In the genomic region with DNA sequence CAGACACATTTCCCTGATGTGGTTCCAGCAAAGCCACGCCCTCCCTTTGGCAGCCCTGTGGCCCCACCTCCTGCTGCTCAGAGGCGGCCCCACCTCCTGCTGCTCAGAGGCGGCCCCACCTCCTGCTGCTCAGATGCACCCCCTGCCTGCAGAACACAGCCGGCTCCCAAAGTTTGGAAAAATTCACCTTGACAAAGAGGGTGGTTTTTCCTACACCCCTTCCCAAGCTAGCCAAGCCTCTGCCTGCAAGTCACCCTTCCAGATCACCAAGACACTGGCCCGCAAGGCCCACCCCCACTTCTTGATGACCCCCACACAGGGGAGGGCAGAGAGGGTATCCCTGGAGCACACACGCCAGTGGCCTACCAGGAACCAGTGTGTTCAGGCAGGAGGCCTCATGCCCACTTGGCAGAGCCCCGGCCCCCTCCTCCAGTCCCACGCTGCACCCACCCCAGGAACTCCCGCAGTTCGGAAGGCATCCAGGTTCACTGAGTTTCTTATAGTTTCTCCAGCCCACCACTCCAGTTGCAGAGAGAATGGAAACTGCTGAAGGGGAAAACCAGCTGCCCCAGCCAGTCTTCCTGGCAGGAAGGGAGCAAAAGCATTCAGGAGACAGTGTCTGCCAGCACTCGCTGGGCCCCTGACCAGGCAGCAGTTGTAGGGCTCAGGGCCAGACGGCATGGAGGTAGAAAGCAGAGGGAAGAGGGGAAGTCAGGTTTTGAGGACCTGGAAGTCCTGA, we compare ENCODE assay signal across 9 cellular contexts. TPM values are rescaled to one million over a fixed set of nuclear protein-coding genes. Genes with fewer than 3 reads are reported as not detected.
DNase-seq lines count a peak whose midpoint lies in the region; ATAC-seq and TF ChIP-seq lines count a peak whose summit lies in the region.
"Had no signal": no experiment of that assay in that cellular context is flagged by ENCODE, and none has a peak within 500 bp of the region (broad histone marks: within the 10 kb centered on the region; RNA-seq: fewer than 3 reads in every experiment).

No MANE protein-coding gene starts in this region.

- H3K18ac ChIP-seq in H9 (ENCODE audit: insufficient read length, low read depth, low read length) = no peak overlapping the region

- no peaks in the 10 kb centered on the region for H3K9me3 ChIP-seq in H9 (ENCODE audit: control insufficient read depth, low read depth, low read length)

- peaks cover 18% of the 10 kb centered on the region for H3K23me2 ChIP-seq in H9 (ENCODE audit: insufficient read length, low read depth, low read length, poor library complexity, severe bottlenecking)

- H3K23ac ChIP-seq in H9 (ENCODE audit: insufficient read length, low read depth, low read length) = no peak overlapping the region

- no peak overlapping the region for H2BK15ac ChIP-seq in H9 (ENCODE audit: low read depth, low read length)

- no CpG with 5 or more reads among the region's 12 CpGs for WGBS in H9 (ENCODE audit: extremely low coverage, insufficient read length, low lambda C conversion rate)

- H3K27ac ChIP-seq in C4-2B = peak overlapping the region; percentile 15; the same call in 1 of the 2 replicates
- H3K27ac ChIP-seq in H9 (ENCODE audit: insufficient read length, low read depth, low read length) = no peak overlapping the region
- no peak overlapping the region for H3K27ac ChIP-seq in epithelial cell of prostate

- H4K8ac ChIP-seq in H9 (replicated peaks; ENCODE audit: insufficient read length, low read depth, low read length) = no peak overlapping the region

- no peaks in the 10 kb centered on the region for H3K9me3 Mint-ChIP-seq in H9
- no peaks in the 10 kb centered on the region for H3K9me3 Mint-ChIP-seq in naive thymus-derived CD8-positive, alpha-beta T cell
- no peaks in the 10 kb centered on the region for H3K9me3 Mint-ChIP-seq in stimulated activated memory B cell treated with anti-CD40 and anti-IgM and Interleukin-4, amounts not matched to agents 10 μg/mL and 1 μg/mL and 100 μg/mL, for 72 hours
- H3K9me3 Mint-ChIP-seq: IgD-negative memory B cell had no signal

- H3K14ac ChIP-seq in H9 (ENCODE audit: insufficient read depth, low read length) = peak overlapping the region; percentile 23; the same call in 1 of the 2 replicates

- no peak overlapping the region for H2BK12ac ChIP-seq in H9 (ENCODE audit: insufficient read length, low read depth, low read length)

- peak; percentile 74 for TF ChIP-seq CTCF in C4-2B (conservative IDR thresholded peaks at IDR 0.05)
- 0 out of 3 replicates have a peak, but pooled peaks have one; percentile 15 for TF ChIP-seq CTCF in H9 (conservative IDR thresholded peaks at IDR 0.05)

- H3K4me1 Mint-ChIP-seq in H9 = peaks cover 30 to 67% of the 10 kb centered on the region in 2 experiments
- H3K4me1 Mint-ChIP-seq in naive thymus-derived CD8-positive, alpha-beta T cell = peaks cover 25 to 53% (median 42%) of the 10 kb centered on the region in 4 donors
- peaks cover 19% of the 10 kb centered on the region for H3K4me1 Mint-ChIP-seq in stimulated activated memory B cell treated with anti-CD40 and anti-IgM and Interleukin-4, amounts not matched to agents 10 μg/mL and 1 μg/mL and 100 μg/mL, for 72 hours

- H2AFZ ChIP-seq in H9 (ENCODE audit: low read length) = no peak overlapping the region

- H3K27me3 Mint-ChIP-seq in H9 (ENCODE audit: low read depth) = peaks cover 9% of the 10 kb centered on the region
- peaks cover 0 to 3% (median 0%) of the 10 kb centered on the region in 5 donors for H3K27me3 Mint-ChIP-seq in naive thymus-derived CD8-positive, alpha-beta T cell
- H3K27me3 Mint-ChIP-seq in stimulated activated memory B cell treated with anti-CD40 and anti-IgM and Interleukin-4, amounts not matched to agents 10 μg/mL and 1 μg/mL and 100 μg/mL, for 72 hours = peaks cover 41% of the 10 kb centered on the region

- no peak overlapping the region for H2AK5ac ChIP-seq in H9 (ENCODE audit: insufficient read length, low read length)

- no peak overlapping the region for H3K4ac ChIP-seq in H9 (ENCODE audit: low read depth, low read length)

- no peak overlapping the region for H2BK120ac ChIP-seq in H9 (ENCODE audit: low read depth, low read length, poor library complexity, severe bottlenecking)

- no peak overlapping the region for H3T11ph ChIP-seq in H9 (ENCODE audit: low read length)

- H3K4me3 Mint-ChIP-seq in H9 = peak overlapping the region in 1 of 2 experiments; percentile 50; a peak in 2 of 5 replicates
- H3K4me3 Mint-ChIP-seq in naive thymus-derived CD8-positive, alpha-beta T cell = peak overlapping the region in 9 of 10 donors; percentile 16 to 84 (median 72)
- H3K4me3 Mint-ChIP-seq in stimulated activated memory B cell treated with anti-CD40 and anti-IgM and Interleukin-4, amounts not matched to agents 10 μg/mL and 1 μg/mL and 100 μg/mL, for 72 hours = no peak overlapping the region

- H4K91ac ChIP-seq in H9 (ENCODE audit: insufficient read length, low read depth, low read length) = no peak overlapping the region

- no peaks in the 10 kb centered on the region for H3K79me2 ChIP-seq in H9 (ENCODE audit: insufficient read depth, low read length)

- no peak for DNase-seq in H9
- DNase-seq in NOMO-1 treated with DMSO at 0.1 percent for 48 hours (lab: John Stamatoyannopoulos, UW; ENCODE audit: unreplicated experiment) = peak; percentile 62
- DNase-seq in activated CD8-positive, alpha-beta memory T cell treated with anti-CD3 and anti-CD28 coated beads, Interleukin-2, amount 50 U/mL, for 24 hours (ENCODE audit: extremely low read depth) = peak; percentile 51
- peak; percentile 39 for DNase-seq in epithelial cell of prostate (ENCODE audit: low read depth, low spot score)
- DNase-seq in naive thymus-derived CD8-positive, alpha-beta T cell = peak; percentile 64 to 93 (median 76)

- H2BK5ac ChIP-seq in H9 (ENCODE audit: insufficient read length, low read length) = no peak overlapping the region

- H4K5ac ChIP-seq in H9 (ENCODE audit: insufficient read length, low read depth, low read length) = no peak overlapping the region

- H3K9ac ChIP-seq in H9 (ENCODE audit: extremely low read depth, insufficient read length, low read length) = no peak overlapping the region

- peaks cover 12% of the 10 kb centered on the region for H3K4me1 ChIP-seq in H9 (ENCODE audit: insufficient read depth, low read length)

- POLR2A ChIA-PET in naive thymus-derived CD8-positive, alpha-beta T cell (lab: Charles Lee) = interaction anchor here (1.2 to 1.4 kb wide), 2 partner anchors 15 to 245 kb away, joined by 3 to 6 read pairs; a partner anchor contains a TSS

- H3K27ac Mint-ChIP-seq in H9 = peak overlapping the region; percentile 40 to 96 (median 83); a peak in 6 of 7 replicates
- peak overlapping the region in 9 of 10 donors; percentile 41 to 91 (median 74) for H3K27ac Mint-ChIP-seq in naive thymus-derived CD8-positive, alpha-beta T cell
- no peak overlapping the region for H3K27ac Mint-ChIP-seq in stimulated activated memory B cell treated with anti-CD40 and anti-IgM and Interleukin-4, amounts not matched to agents 10 μg/mL and 1 μg/mL and 100 μg/mL, for 72 hours
- H3K27ac Mint-ChIP-seq: IgD-negative memory B cell had no signal

- H3K36me3 Mint-ChIP-seq in H9 (ENCODE audit: insufficient read depth in 1 of 3, low read depth in 3 of 3) = peaks cover 35 to 64% (median 54%) of the 10 kb centered on the region in 3 experiments
- H3K36me3 Mint-ChIP-seq in naive thymus-derived CD8-positive, alpha-beta T cell = peaks cover 0 to 18% (median 0%) of the 10 kb centered on the region in 3 donors
- no peaks in the 10 kb centered on the region for H3K36me3 Mint-ChIP-seq in stimulated activated memory B cell treated with anti-CD40 and anti-IgM and Interleukin-4, amounts not matched to agents 10 μg/mL and 1 μg/mL and 100 μg/mL, for 72 hours

- ATAC-seq in naive thymus-derived CD8-positive, alpha-beta T cell = peak; percentile 81 to 88
- peak; percentile 49 for ATAC-seq in stimulated activated memory B cell treated with anti-CD40 and anti-IgM and Interleukin-4, amounts not matched to agents 10 μg/mL and 1 μg/mL and 100 μg/mL, for 72 hours
- no peak for ATAC-seq in GM18858 (IDR thresholded peaks at IDR 0.05; ENCODE audit: unreplicated experiment)

- H2BK20ac ChIP-seq in H9 (ENCODE audit: low read depth, low read length, poor library complexity, severe bottlenecking) = no peak overlapping the region

- H4K20me1 ChIP-seq in H9 (ENCODE audit: control insufficient read depth, insufficient read depth, insufficient read length) = no peaks in the 10 kb centered on the region

- H3K27me3 ChIP-seq in H9 (ENCODE audit: insufficient read depth, low read length) = no peaks in the 10 kb centered on the region

- H3K79me1 ChIP-seq in H9 (ENCODE audit: insufficient read depth, low read depth, low read length, poor library complexity, severe bottlenecking) = no peaks in the 10 kb centered on the region

- no peak overlapping the region for H3K56ac ChIP-seq in H9 (ENCODE audit: insufficient read length, low read depth, low read length)

- H3K4me2 ChIP-seq in H9 (ENCODE audit: insufficient read depth, insufficient read length, low read length) = no peak overlapping the region

RNA-seq across cellular contexts. Expression of a gene that starts 2.3 kb away (rescaled TPM):
- total RNA-seq in H9 (2021) = 41.7 and 42.4 TPM in 2 replicates
- 10 to 100 TPM; 90.1 to 91.9 TPM for total RNA-seq in naive thymus-derived CD8-positive, alpha-beta T cell
- 10 to 100 TPM; 19.2 to 35.1 (median 31.1) TPM for polyA plus RNA-seq in naive thymus-derived CD8-positive, alpha-beta T cell

RNA-seq across cellular contexts. Expression of a gene that starts 15.6 kb away (rescaled TPM):
- total RNA-seq in H9 (2021) = 643 and 653 TPM in 2 replicates
- total RNA-seq in naive thymus-derived CD8-positive, alpha-beta T cell = 100 to 1,000 TPM; 229 to 235 TPM
- 10 to 100 TPM in 1 of 3 donors, 1 to 10 TPM in 2; 3.4 to 11.2 (median 7.4) TPM for polyA plus RNA-seq in naive thymus-derived CD8-positive, alpha-beta T cell
